1 cellular context compared by ENCODE assay signal in genomic region chr22:29073618-29074275, GRCh38.
A peak's percentile ranks its signal among the peaks of the same experiment; 100 is the strongest.
TF ChIP-seq lines count a peak whose summit lies in the region.

No MANE protein-coding gene starts in this region.

TF ChIP-seq in HepG2, 621 proteins besides CTCF, POLR2A, EP300 and RAD21 (continued from another document):
- no peak for TF ChIP-seq ZNF710 (CRISPR knock-in tag; IDR thresholded peaks at IDR 0.05; ENCODE audit: borderline replicate concordance)
- TF ChIP-seq ZNF629 (CRISPR knock-in tag; conservative IDR thresholded peaks at IDR 0.05): no peak
- TF ChIP-seq HNRNPL (IDR thresholded peaks at IDR 0.05; ENCODE audit: low read depth, low read length): 0 out of 2 replicates have a peak, but pooled peaks have one; percentile 49
- TF ChIP-seq ZNF660 (CRISPR knock-in tag; IDR thresholded peaks at IDR 0.05; ENCODE audit: borderline replicate concordance, low read depth): no peak
- no peak for TF ChIP-seq ZNF224 (CRISPR knock-in tag; IDR thresholded peaks at IDR 0.05)
- TF ChIP-seq KLF13 (CRISPR knock-in tag; IDR thresholded peaks at IDR 0.05): no peak
- no peak for TF ChIP-seq ZFP82 (CRISPR knock-in tag; IDR thresholded peaks at IDR 0.05; ENCODE audit: borderline replicate concordance)
- no peak for TF ChIP-seq ZBTB20 (CRISPR knock-in tag; IDR thresholded peaks at IDR 0.05; ENCODE audit: borderline replicate concordance, low read depth)
- no peak for TF ChIP-seq BCLAF1 (IDR thresholded peaks at IDR 0.05)
- no peak for TF ChIP-seq ZNF121 (CRISPR knock-in tag; IDR thresholded peaks at IDR 0.05)
- TF ChIP-seq NFYB (CRISPR knock-in tag; IDR thresholded peaks at IDR 0.05): no peak
- TF ChIP-seq ZNF639 (CRISPR knock-in tag; conservative IDR thresholded peaks at IDR 0.05): no peak
- peak; percentile 27; the same call in 1 of the 2 replicates for TF ChIP-seq KDM5B (CRISPR knock-in tag; IDR thresholded peaks at IDR 0.05; ENCODE audit: borderline replicate concordance)
- TF ChIP-seq ZNF354B (CRISPR knock-in tag; IDR thresholded peaks at IDR 0.05): no peak
- TF ChIP-seq CHD2 (IDR thresholded peaks at IDR 0.05; ENCODE audit: low read depth, low read length): peak; percentile 70
- TF ChIP-seq MYNN (CRISPR knock-in tag; IDR thresholded peaks at IDR 0.05; ENCODE audit: low read depth): no peak
- TF ChIP-seq GTF2F1 (IDR thresholded peaks at IDR 0.05; ENCODE audit: low read length): no peak
- no peak for TF ChIP-seq RNF2 (conservative IDR thresholded peaks at IDR 0.05; ENCODE audit: low read depth)
- TF ChIP-seq TGIF2 (CRISPR knock-in tag; IDR thresholded peaks at IDR 0.05): peak; percentile 33; the same call in 1 of the 2 replicates
- no peak for TF ChIP-seq ZBTB4 (CRISPR knock-in tag; IDR thresholded peaks at IDR 0.05; ENCODE audit: borderline replicate concordance)
